8 cellular contexts compared by ENCODE assay signal in genomic region chr19:58278156-58279041, GRCh38. TPM values are rescaled to one million over a fixed set of nuclear protein-coding genes. Genes with fewer than 3 reads are reported as not detected.
DNase-seq lines count a peak whose midpoint lies in the region; ATAC-seq lines count a peak whose summit lies in the region.

ZNF8 (plus strand) TSS chr19:58278955; CDS start chr19:58279082, 127 bp downstream.

- peak within 1 kb of the TSS; percentile 97 for H3K4me3 Mint-ChIP-seq in activated T-helper 17 cell treated with anti-CD3 and anti-CD28 coated beads, Interleukin-2, amount 50 U/mL, for 72 hours
- peak within 1 kb of the TSS; percentile 83 to 98 (median 96) for H3K4me3 Mint-ChIP-seq in naive B cell
- peak within 1 kb of the TSS; percentile 91 for H3K4me3 Mint-ChIP-seq in stimulated activated effector memory CD8-positive, alpha-beta T cell treated with anti-CD3 and anti-CD28 coated beads, Interleukin-12 subunit alpha, Interleukin-12 subunit beta, amount 100 ng/mL, for 72 hours

- peaks cover 3% of the 10 kb centered on the region for H3K9me3 Mint-ChIP-seq in activated T-helper 17 cell treated with anti-CD3 and anti-CD28 coated beads, Interleukin-2, amount 50 U/mL, for 72 hours
- H3K9me3 Mint-ChIP-seq in naive B cell = peaks cover 0 to 8% (median 2%) of the 10 kb centered on the region in 7 donors
- H3K9me3 Mint-ChIP-seq in stimulated activated effector memory CD8-positive, alpha-beta T cell treated with anti-CD3 and anti-CD28 coated beads, Interleukin-12 subunit alpha, Interleukin-12 subunit beta, amount 100 ng/mL, for 72 hours = peaks cover 10% of the 10 kb centered on the region

- peak within 1 kb of the TSS; percentile 98 for H3K27ac Mint-ChIP-seq in activated T-helper 17 cell treated with anti-CD3 and anti-CD28 coated beads, Interleukin-2, amount 50 U/mL, for 72 hours
- H3K27ac Mint-ChIP-seq in naive B cell = peak within 1 kb of the TSS; percentile 63 to 97 (median 94)
- peak within 1 kb of the TSS; percentile 94 for H3K27ac Mint-ChIP-seq in stimulated activated effector memory CD8-positive, alpha-beta T cell treated with anti-CD3 and anti-CD28 coated beads, Interleukin-12 subunit alpha, Interleukin-12 subunit beta, amount 100 ng/mL, for 72 hours

- H3K4me1 Mint-ChIP-seq in activated T-helper 17 cell treated with anti-CD3 and anti-CD28 coated beads, Interleukin-2, amount 50 U/mL, for 72 hours = peaks cover 20% of the 10 kb centered on the region
- peaks cover 33 to 42% (median 35%) of the 10 kb centered on the region in 3 donors for H3K4me1 Mint-ChIP-seq in naive B cell
- H3K4me1 Mint-ChIP-seq in stimulated activated effector memory CD8-positive, alpha-beta T cell treated with anti-CD3 and anti-CD28 coated beads, Interleukin-12 subunit alpha, Interleukin-12 subunit beta, amount 100 ng/mL, for 72 hours = peaks cover 34% of the 10 kb centered on the region

- H3K27me3 Mint-ChIP-seq in activated T-helper 17 cell treated with anti-CD3 and anti-CD28 coated beads, Interleukin-2, amount 50 U/mL, for 72 hours = no peaks in the 10 kb centered on the region
- H3K27me3 Mint-ChIP-seq in naive B cell = no peaks in the 10 kb centered on the region

- H3K36me3 Mint-ChIP-seq in activated T-helper 17 cell treated with anti-CD3 and anti-CD28 coated beads, Interleukin-2, amount 50 U/mL, for 72 hours (ENCODE audit: low read depth) = peaks cover 69% of the 10 kb centered on the region
- H3K36me3 Mint-ChIP-seq in naive B cell = peaks cover 8 to 16% of the 10 kb centered on the region in 2 donors
- H3K36me3 Mint-ChIP-seq in stimulated activated effector memory CD8-positive, alpha-beta T cell treated with anti-CD3 and anti-CD28 coated beads, Interleukin-12 subunit alpha, Interleukin-12 subunit beta, amount 100 ng/mL, for 72 hours = peaks cover 71% of the 10 kb centered on the region

- peak; percentile 98 for DNase-seq in EH (ENCODE audit: low read depth)
- DNase-seq in GOT3 (lab: John Stamatoyannopoulos, UW) = peak; percentile 95
- DNase-seq in LHCN-M2 (ENCODE audit: low read depth) = peak; percentile 99
- DNase-seq in RPMI7951 (ENCODE audit: low read depth) = peak; percentile 99
- DNase-seq in fibroblast of gingiva (ENCODE audit: low read depth) = peak; percentile 99
- DNase-seq in naive B cell = peak; percentile 96
- DNase-seq in stimulated activated effector memory CD8-positive, alpha-beta T cell treated with anti-CD3 and anti-CD28 coated beads, Interleukin-12 subunit alpha, Interleukin-12 subunit beta, amount 100 ng/mL, for 72 hours (ENCODE audit: low spot score in 2 of 2) = peak; percentile 87 to 98

- peak; percentile 97 for ATAC-seq in activated T-helper 17 cell treated with anti-CD3 and anti-CD28 coated beads, Interleukin-2, amount 50 U/mL, for 72 hours (replicated peaks)
- ATAC-seq in naive B cell (ENCODE audit: low read depth in 2 of 2) = peak; percentile 96 to 97
- ATAC-seq in stimulated activated effector memory CD8-positive, alpha-beta T cell treated with anti-CD3 and anti-CD28 coated beads, Interleukin-12 subunit alpha, Interleukin-12 subunit beta, amount 100 ng/mL, for 72 hours = peak; percentile 97

RNA-seq across cellular contexts. Expression of gene ZNF8, which starts in this region (rescaled TPM):
- 4.5 and 6.2 TPM in 2 replicates for total RNA-seq in LHCN-M2 (2014; rRNA removed)
- 1.7 TPM for polyA plus RNA-seq in LHCN-M2 (2012)
- 4.3 and 4.8 TPM in 2 replicates for total RNA-seq in RPMI7951 (2014; rRNA removed; shearing (Covaris generic))
- 1 to 10 TPM; 3.7 to 4.6 TPM for total RNA-seq in activated T-helper 17 cell treated with anti-CD3 and anti-CD28 coated beads, Interleukin-2, amount 50 U/mL, for 72 hours
- polyA plus RNA-seq in naive B cell (ENCODE audit: low read depth in 6 of 6) = 1 to 10 TPM in 1 of 6 donors, under 1 TPM in 4, not detected in 1; 0.21 to 1.0 (median 0.70) TPM

Comparison
In these comparisons a context has a peak if more than half of its experiments do, and no peak if none do; other contexts are left out.
1. Peak in every context shown above with its lines: DNase-seq and ATAC-seq.